9 cellular contexts compared by ENCODE assay signal in genomic region chr12:12645968-12646367, GRCh38. TPM values are rescaled to one million over a fixed set of nuclear protein-coding genes. Genes with fewer than 3 reads are reported as not detected.
DNase-seq lines count a peak whose midpoint lies in the region; ATAC-seq lines count a peak whose summit lies in the region.
"Not testable (repeated sequence)": the region's sequence is repeated elsewhere in the genome, so short reads cannot be mapped to it uniquely, and the experiment has no call there.
"Had no signal": no experiment of that assay in that cellular context is flagged by ENCODE, and none has a peak within 500 bp of the region (broad histone marks: within the 10 kb centered on the region; RNA-seq: fewer than 3 reads in every experiment).

No MANE protein-coding gene starts in this region.

- peak overlapping the region; percentile 80 for H3K27ac Mint-ChIP-seq in activated CD8-positive, alpha-beta memory T cell treated with anti-CD3 and anti-CD28 coated beads, Interleukin-2, amount 10 ng/mL, durations not matched to agents 7 days and 5 days

- H3K4me3 Mint-ChIP-seq in activated CD8-positive, alpha-beta memory T cell treated with anti-CD3 and anti-CD28 coated beads, Interleukin-2, amount 10 ng/mL, durations not matched to agents 7 days and 5 days = peak overlapping the region; percentile 17

- H3K36me3 Mint-ChIP-seq in activated CD8-positive, alpha-beta memory T cell treated with anti-CD3 and anti-CD28 coated beads, Interleukin-2, amount 10 ng/mL, durations not matched to agents 7 days and 5 days = peaks cover 74% of the 10 kb centered on the region

- not testable (repeated sequence) for H3K27me3 Mint-ChIP-seq in activated CD8-positive, alpha-beta memory T cell treated with anti-CD3 and anti-CD28 coated beads, Interleukin-2, amount 10 ng/mL, durations not matched to agents 7 days and 5 days

- peaks cover 16% of the 10 kb centered on the region for H3K4me1 Mint-ChIP-seq in activated CD8-positive, alpha-beta memory T cell treated with anti-CD3 and anti-CD28 coated beads, Interleukin-2, amount 10 ng/mL, durations not matched to agents 7 days and 5 days

- DNase-seq in DMS53 treated with DMSO at 0.1 percent for 48 hours (lab: John Stamatoyannopoulos, UW; ENCODE audit: unreplicated experiment) (peak; percentile 45), M059J (ENCODE audit: low read depth) (peak; percentile 79), dedifferentiated amniotic fluid mesenchymal stem cell (ENCODE audit: extremely low spot score) (peak; percentile 60)
- DNase-seq in activated CD8-positive, alpha-beta memory T cell treated with anti-CD3 and anti-CD28 coated beads, Interleukin-2, amount 10 ng/mL, durations not matched to agents 7 days and 5 days = not testable (repeated sequence)
- peak; percentile 21 for DNase-seq in stimulated activated CD4-positive, alpha-beta T cell treated with anti-CD3 and anti-CD28 coated beads, Interleukin-15, amount 100 ng/mL, for 24 hours

- ATAC-seq in GM18868 (IDR thresholded peaks at IDR 0.05; ENCODE audit: unreplicated experiment) = peak; percentile 79
- peak; percentile 83 for ATAC-seq in GM21723 (IDR thresholded peaks at IDR 0.05; ENCODE audit: unreplicated experiment)
- ATAC-seq in HG03095 (IDR thresholded peaks at IDR 0.05; ENCODE audit: unreplicated experiment) = peak; percentile 72
- ATAC-seq in activated CD8-positive, alpha-beta memory T cell treated with anti-CD3 and anti-CD28 coated beads, Interleukin-2, amount 10 ng/mL, durations not matched to agents 7 days and 5 days = peak; percentile 83

- H3K9me3 Mint-ChIP-seq in activated CD8-positive, alpha-beta memory T cell treated with anti-CD3 and anti-CD28 coated beads, Interleukin-2, amount 10 ng/mL, durations not matched to agents 7 days and 5 days (ENCODE audit: low read depth) = peaks cover 26% of the 10 kb centered on the region

- CTCF ChIA-PET in activated CD8-positive, alpha-beta memory T cell treated with anti-CD3 and anti-CD28 coated beads, Interleukin-2, amount 10 ng/mL, durations not matched to agents 7 days and 5 days (lab: Charles Lee) = interaction anchor here (0.8 to 2.5 kb wide), 19 partner anchors 9 to 287 kb away, joined by 3 to 22 read pairs (median 3); no protein-coding TSS in a partner anchor

RNA-seq across cellular contexts. Expression of gene CREBL2, which starts 34.3 kb away (rescaled TPM):
- 22.9 and 37.3 TPM in 2 replicates for total RNA-seq in M059J (2014; rRNA removed; shearing (Covaris generic))
- 10 to 100 TPM; 16.3 to 20.5 TPM for total RNA-seq in activated CD8-positive, alpha-beta memory T cell treated with anti-CD3 and anti-CD28 coated beads, Interleukin-2, amount 10 ng/mL, durations not matched to agents 7 days and 5 days

RNA-seq across cellular contexts. Expression of gene GPR19, which starts 50.0 kb away (rescaled TPM):
- 5.2 and 7.1 TPM in 2 replicates for total RNA-seq in M059J (2014; rRNA removed; shearing (Covaris generic))
- total RNA-seq in activated CD8-positive, alpha-beta memory T cell treated with anti-CD3 and anti-CD28 coated beads, Interleukin-2, amount 10 ng/mL, durations not matched to agents 7 days and 5 days = 10 to 100 TPM; 15.1 to 16.8 TPM
- total RNA-seq: left cardiac atrium had no signal
